ENCODE assay signal across 11 cellular contexts in genomic region chr5:96781031-96781733, GRCh38. TPM values are rescaled to one million over a fixed set of nuclear protein-coding genes. Genes with fewer than 3 reads are reported as not detected.
DNase-seq lines count a peak whose midpoint lies in the region; ATAC-seq and TF ChIP-seq lines count a peak whose summit lies in the region.
"Had no signal": no experiment of that assay in that cellular context is flagged by ENCODE, and none has a peak within 500 bp of the region (broad histone marks: within the 10 kb centered on the region; RNA-seq: fewer than 3 reads in every experiment).

No MANE protein-coding gene starts in this region.

- H3K9me3 Mint-ChIP-seq in naive thymus-derived CD8-positive, alpha-beta T cell, result no peaks in the 10 kb centered on the region
- H3K9me3 Mint-ChIP-seq: T-helper 1 cell treated with Interleukin-12 subunit alpha and Interleukin-12 subunit beta and Interleukin-4 antibody, amounts not matched to agents 30 μg/mL and 1 μg/mL, for 36 hours had no signal

- peak overlapping the region in 1 of 4 donors; percentile 66 for H3K27ac ChIP-seq in upper lobe of left lung
- H3K27ac ChIP-seq: KMS-11 had no signal

- TF ChIP-seq EP300 in upper lobe of left lung (IDR thresholded peaks at IDR 0.05), result no peak

- peak; percentile 56 for DNase-seq in COR-L47 (lab: John Stamatoyannopoulos, UW)
- DNase-seq in NCI-H226, result peak; percentile 81
- peak; percentile 80 for DNase-seq in cerebellum (ENCODE audit: low spot score)
- no peak for DNase-seq in naive thymus-derived CD8-positive, alpha-beta T cell
- no peak for DNase-seq in upper lobe of left lung
- no peak for DNase-seq in posterior cingulate gyrus
- DNase-seq in NCI-H1105 treated with DMSO at 0.1 percent for 48 hours (lab: John Stamatoyannopoulos, UW), result no peak
- DNase-seq: left cardiac atrium had no signal

- 50 to 57% methylated on average over 1 of the region's 1 CpG for WGBS in upper lobe of left lung, 2 donors

- peaks cover 5 to 100% (median 34%) of the 10 kb centered on the region in 3 donors for H3K36me3 Mint-ChIP-seq in naive thymus-derived CD8-positive, alpha-beta T cell

- no peaks in the 10 kb centered on the region for H3K9me3 ChIP-seq in upper lobe of left lung

- no peaks in the 10 kb centered on the region for H3K27me3 Mint-ChIP-seq in naive thymus-derived CD8-positive, alpha-beta T cell

- no peak overlapping the region for H3K4me3 ChIP-seq in upper lobe of left lung

- no peak for ATAC-seq in naive thymus-derived CD8-positive, alpha-beta T cell
- ATAC-seq in HG02885 (IDR thresholded peaks at IDR 0.05; ENCODE audit: poor library complexity, unreplicated experiment), result no peak
- no peak for ATAC-seq in upper lobe of left lung (ENCODE audit: low FRiP score in 2 of 2)

- POLR2A ChIA-PET in naive thymus-derived CD8-positive, alpha-beta T cell (lab: Charles Lee), result interaction anchor here (1.0 to 1.5 kb wide), 2 partner anchors 14 to 35 kb away, joined by 3 to 4 read pairs; no protein-coding TSS in a partner anchor

- TF ChIP-seq CTCF in upper lobe of left lung (IDR thresholded peaks at IDR 0.05), result no peak

- peaks cover 0 to 6% (median 2%) of the 10 kb centered on the region in 4 donors for H3K4me1 Mint-ChIP-seq in naive thymus-derived CD8-positive, alpha-beta T cell

- peaks cover 0 to 6% (median 0%) of the 10 kb centered on the region in 4 donors for H3K4me1 ChIP-seq in upper lobe of left lung

- H3K27ac Mint-ChIP-seq in naive thymus-derived CD8-positive, alpha-beta T cell, result peak overlapping the region in 9 of 10 donors; percentile 2 to 74 (median 43)

- no peak overlapping the region for H3K4me3 Mint-ChIP-seq in naive thymus-derived CD8-positive, alpha-beta T cell
- H3K4me3 Mint-ChIP-seq: T-helper 1 cell treated with Interleukin-12 subunit alpha and Interleukin-12 subunit beta and Interleukin-4 antibody, amounts not matched to agents 30 μg/mL and 1 μg/mL, for 36 hours had no signal

- peaks cover 7 to 84% (median 48%) of the 10 kb centered on the region in 4 donors for H3K36me3 ChIP-seq in upper lobe of left lung

- H3K27me3 ChIP-seq in upper lobe of left lung, result no peaks in the 10 kb centered on the region

- intact Hi-C loops in posterior cingulate gyrus (cut with DNase I), result no loop called here

- no peak for TF ChIP-seq POLR2A in upper lobe of left lung (IDR thresholded peaks at IDR 0.05)

RNA-seq across cellular contexts. Expression of gene ERAP1, which starts 26.6 kb away (rescaled TPM):
- total RNA-seq in cerebellum, result 16.1 TPM
- 100 to 1,000 TPM; 120 to 124 TPM for total RNA-seq in naive thymus-derived CD8-positive, alpha-beta T cell
- polyA plus RNA-seq in naive thymus-derived CD8-positive, alpha-beta T cell, result 10 to 100 TPM; 48.2 to 83.9 (median 62.7) TPM
- 10 to 100 TPM; 26.2 to 62.5 (median 49.5) TPM for total RNA-seq in upper lobe of left lung

Comparison
In these comparisons a context has a peak if more than half of its experiments do, and no peak if none do; other contexts are left out.
1. DNase-seq: peak in COR-L47 (single experiment), NCI-H226 (single experiment) and cerebellum (single experiment); none in naive thymus-derived CD8-positive, alpha-beta T cell (0 of 10), upper lobe of left lung (0 of 2), posterior cingulate gyrus (0 of 10) and NCI-H1105 treated with DMSO at 0.1 percent for 48 hours (single experiment).